34 cellular contexts compared by ENCODE assay signal in the genomic region with DNA sequence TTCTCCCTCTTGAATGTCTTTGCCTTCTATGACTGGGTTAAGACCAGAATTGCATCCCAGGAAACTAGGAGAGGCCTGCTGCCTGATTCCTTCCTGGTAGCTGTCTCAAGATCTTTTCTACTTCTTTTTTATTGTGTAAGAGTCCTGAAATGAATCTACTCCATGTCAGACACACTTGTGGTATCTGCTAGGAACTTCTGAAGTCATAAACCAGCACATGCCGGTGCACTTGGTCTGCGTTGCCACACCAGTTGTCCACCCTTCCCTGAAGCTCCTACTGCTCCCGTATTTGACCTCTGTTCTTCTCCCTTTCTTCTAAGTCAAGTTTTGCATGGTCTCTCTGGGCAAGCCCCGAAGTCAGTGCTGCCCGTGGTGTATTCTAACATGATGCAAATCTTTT.
"Had no signal": no experiment of that assay in that cellular context is flagged by ENCODE, and none has a peak within 500 bp of the region (broad histone marks: within the 10 kb centered on the region; RNA-seq: fewer than 3 reads in every experiment).

No MANE protein-coding gene starts in this region.

- DNase-seq: activated CD4-positive, alpha-beta T cell treated with anti-CD3 and anti-CD28 coated beads for 1 hour; activated CD4-positive, alpha-beta T cell treated with anti-CD3 and anti-CD28 coated beads, Interleukin-2, amount 10 ng/mL, durations not matched to agents 7 days and 5 days; activated CD4-positive, CD25-positive, alpha-beta regulatory T cell; activated CD8-positive, alpha-beta memory T cell treated with anti-CD3 and anti-CD28 coated beads for 24 hours; activated CD8-positive, alpha-beta memory T cell treated with anti-CD3 and anti-CD28 coated beads, Interleukin-2, amount 10 ng/mL, durations not matched to agents 7 days and 5 days; activated CD8-positive, alpha-beta memory T cell treated with anti-CD3 and anti-CD28 coated beads, Interleukin-2, amount 50 U/mL, for 48 hours; activated effector memory CD4-positive, alpha-beta T cell treated with anti-CD3 and anti-CD28 coated beads, Interleukin-2, amount 50 U/mL, for 16 hours; activated naive CD4-positive, alpha-beta T cell treated with Interleukin-2 at 50 U/mL for 16 hours; activated T-cell treated with anti-CD3 and anti-CD28 coated beads, Interleukin-2, amount 50 U/mL, for 1 hour; adrenal gland; body of pancreas; caudate nucleus; cerebellar nuclear complex; NCI-H1092 treated with DMSO at 0.1 percent for 48 hours; NCI-H1417; NCI-H146; NCI-H187; NCI-H2029 treated with DMSO at 0.1 percent for 48 hours; NCI-H2107; NCI-H2171; NCI-H510A; NCI-H526; NCI-H748 treated with DMSO at 0.1 percent for 48 hours; NK-92 treated with Interleukin-12 subunit alpha and Interleukin-12 subunit beta, amount 100 ng/mL, for 24 hours; Peyer's patch; RPMI8226; SJCRH30; T1000; WERI-Rb-1 had no signal

- H3K9ac ChIP-seq: KMS-11 had no signal

- H3K4me1 Mint-ChIP-seq: activated naive CD4-positive, alpha-beta T cell treated with anti-CD3 and anti-CD28 coated beads, Interleukin-2, amount 50 U/mL, for 24 hours had no signal

- H3K4me3 ChIP-seq: adrenal gland, body of pancreas, Peyer's patch, SJCRH30, SK-N-MC had no signal

- H3K36me3 Mint-ChIP-seq: activated CD8-positive, alpha-beta memory T cell treated with anti-CD3 and anti-CD28 coated beads, Interleukin-2, amount 10 ng/mL, durations not matched to agents 7 days and 5 days; activated naive CD4-positive, alpha-beta T cell treated with anti-CD3 and anti-CD28 coated beads, Interleukin-2, amount 50 U/mL, for 24 hours had no signal

- H3K4me1 ChIP-seq: adrenal gland, body of pancreas, Peyer's patch, SJCRH30 had no signal

- H3K9me3 Mint-ChIP-seq: activated CD4-positive, alpha-beta T cell treated with anti-CD3 and anti-CD28 coated beads, Interleukin-2, amount 10 ng/mL, durations not matched to agents 7 days and 5 days; activated naive CD4-positive, alpha-beta T cell treated with anti-CD3 and anti-CD28 coated beads, Interleukin-2, amount 50 U/mL, for 24 hours had no signal

- H3K27ac Mint-ChIP-seq: activated CD4-positive, alpha-beta T cell treated with anti-CD3 and anti-CD28 coated beads, Interleukin-2, amount 10 ng/mL, durations not matched to agents 7 days and 5 days; activated CD8-positive, alpha-beta memory T cell treated with anti-CD3 and anti-CD28 coated beads, Interleukin-2, amount 10 ng/mL, durations not matched to agents 7 days and 5 days; activated naive CD4-positive, alpha-beta T cell treated with anti-CD3 and anti-CD28 coated beads, Interleukin-2, amount 50 U/mL, for 24 hours had no signal

- H3K27me3 Mint-ChIP-seq: activated CD4-positive, alpha-beta T cell treated with anti-CD3 and anti-CD28 coated beads, Interleukin-2, amount 10 ng/mL, durations not matched to agents 7 days and 5 days had no signal

- H3K36me3 ChIP-seq: adrenal gland, Peyer's patch, SJCRH30, WERI-Rb-1 had no signal

- H3K9me3 ChIP-seq: adrenal gland, body of pancreas, Peyer's patch, SJCRH30 had no signal

- H3K27me3 ChIP-seq: adrenal gland, body of pancreas, Peyer's patch, SJCRH30 had no signal

- H3K4me2 ChIP-seq: KMS-11 had no signal

- ATAC-seq: body of pancreas, PC-3, Right ventricle myocardium inferior had no signal

- H3K4me3 Mint-ChIP-seq: activated CD4-positive, alpha-beta T cell treated with anti-CD3 and anti-CD28 coated beads, Interleukin-2, amount 10 ng/mL, durations not matched to agents 7 days and 5 days; activated CD8-positive, alpha-beta memory T cell treated with anti-CD3 and anti-CD28 coated beads, Interleukin-2, amount 10 ng/mL, durations not matched to agents 7 days and 5 days; activated naive CD4-positive, alpha-beta T cell treated with anti-CD3 and anti-CD28 coated beads, Interleukin-2, amount 50 U/mL, for 24 hours had no signal

- H3K27ac ChIP-seq: adrenal gland, body of pancreas, KMS-11, Peyer's patch, SJCRH30, SK-N-MC, WERI-Rb-1 had no signal
